ENCODE assay signal across 1 cellular context in the genomic region with DNA sequence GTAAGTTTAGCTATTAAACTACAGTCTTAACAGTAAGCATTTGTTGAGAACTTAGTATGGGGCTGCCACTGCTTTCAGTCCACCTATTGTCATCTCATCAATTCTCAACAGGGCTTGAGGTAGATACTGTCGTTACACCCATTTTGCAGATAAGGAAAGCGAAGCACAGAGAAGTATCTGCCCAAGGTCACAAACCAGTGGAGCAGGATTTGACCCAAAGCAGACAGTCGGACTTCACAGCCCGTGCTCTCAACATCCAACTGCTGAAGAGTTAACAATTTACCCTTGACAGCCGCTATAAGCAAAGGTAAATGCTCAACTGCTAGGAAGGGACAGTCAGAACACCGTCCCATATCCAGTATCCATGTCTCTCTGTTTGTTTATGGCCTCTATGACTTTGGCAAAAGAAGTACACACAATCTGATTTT.
TF ChIP-seq lines count a peak whose summit lies in the region.

No MANE protein-coding gene starts in this region.

TF ChIP-seq in H1, 55 proteins besides CTCF, POLR2A, EP300 and RAD21:
- TF ChIP-seq ZNF274 (IDR thresholded peaks at IDR 0.05; ENCODE audit: borderline replicate concordance, extremely low read depth, low read length) (no peak), CBX5 (IDR thresholded peaks at IDR 0.05; ENCODE audit: low read depth, low read length) (no peak), SAP30 (IDR thresholded peaks at IDR 0.05; ENCODE audit: insufficient read depth, insufficient replicate concordance, low read length) (peak; percentile 67)
